Comparison of ENCODE assay signal across 16 cellular contexts in the genomic region with DNA sequence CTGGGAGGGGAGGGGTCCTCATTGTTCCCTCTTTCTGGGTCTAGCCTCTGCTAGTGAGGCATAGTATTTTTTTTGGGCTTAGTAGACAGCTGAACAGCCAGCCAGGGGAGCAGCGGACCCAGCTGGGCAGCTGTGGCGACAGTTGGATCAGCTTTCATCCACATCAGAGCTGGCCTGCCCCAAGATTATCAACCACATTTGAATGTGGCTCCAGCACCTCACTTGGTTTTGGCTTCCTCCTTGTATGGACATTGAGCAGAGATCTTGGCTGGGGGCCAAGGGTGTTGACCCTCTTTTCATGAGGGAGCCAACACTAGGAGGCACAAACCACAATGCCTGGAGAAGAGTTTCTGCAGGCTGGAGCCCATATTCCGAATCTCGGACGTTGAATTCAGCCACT. TPM values are rescaled to one million over a fixed set of nuclear protein-coding genes. Genes with fewer than 3 reads are reported as not detected.
DNase-seq lines count a peak whose midpoint lies in the region; ATAC-seq and TF ChIP-seq lines count a peak whose summit lies in the region.
"Had no signal": no experiment of that assay in that cellular context is flagged by ENCODE, and none has a peak within 500 bp of the region (broad histone marks: within the 10 kb centered on the region; RNA-seq: fewer than 3 reads in every experiment).

No MANE protein-coding gene starts in this region.

- H3K4me3 ChIP-seq in SJCRH30, result no peak overlapping the region
- no peak overlapping the region for H3K4me3 ChIP-seq in fibroblast of lung (replicated peaks in 1 of 4; ENCODE audit: control extremely low read depth in 1 of 4, insufficient read depth in 1 of 4, low read depth in 3 of 4, low read length in 4 of 4)
- H3K4me3 ChIP-seq: lower lobe of right lung had no signal

- H3K27me3 ChIP-seq in SJCRH30 (no peaks in the 10 kb centered on the region), fibroblast of lung (ENCODE audit: control insufficient read depth, insufficient read depth, low read length) (no peaks in the 10 kb centered on the region)

- CTCF ChIA-PET in activated CD4-positive, alpha-beta T cell treated with anti-CD3 and anti-CD28 coated beads for 36 hours (lab: Charles Lee), result interaction anchor here (1.5 kb wide), 1 partner anchor 13 kb away, joined by 6 read pairs; no protein-coding TSS in a partner anchor

- H3K4me3 Mint-ChIP-seq in activated CD4-positive, alpha-beta T cell treated with anti-CD3 and anti-CD28 coated beads for 36 hours, result no peak overlapping the region
- H3K4me3 Mint-ChIP-seq in stimulated activated effector memory CD8-positive, alpha-beta T cell treated with anti-CD3 and anti-CD28 coated beads, Interleukin-12 subunit alpha, Interleukin-12 subunit beta, amount 100 ng/mL, for 72 hours, result no peak overlapping the region
- H3K4me3 Mint-ChIP-seq: WTC11 had no signal

- peaks cover 10% of the 10 kb centered on the region for H3K4me1 Mint-ChIP-seq in activated CD4-positive, alpha-beta T cell treated with anti-CD3 and anti-CD28 coated beads for 36 hours
- peaks cover 37% of the 10 kb centered on the region for H3K4me1 Mint-ChIP-seq in stimulated activated effector memory CD8-positive, alpha-beta T cell treated with anti-CD3 and anti-CD28 coated beads, Interleukin-12 subunit alpha, Interleukin-12 subunit beta, amount 100 ng/mL, for 72 hours

- peak overlapping the region; percentile 24 for H3K27ac Mint-ChIP-seq in activated CD4-positive, alpha-beta T cell treated with anti-CD3 and anti-CD28 coated beads for 36 hours
- peak overlapping the region; percentile 72 for H3K27ac Mint-ChIP-seq in stimulated activated effector memory CD8-positive, alpha-beta T cell treated with anti-CD3 and anti-CD28 coated beads, Interleukin-12 subunit alpha, Interleukin-12 subunit beta, amount 100 ng/mL, for 72 hours
- H3K27ac Mint-ChIP-seq: WTC11 had no signal

- ATAC-seq in activated CD4-positive, alpha-beta T cell treated with anti-CD3 and anti-CD28 coated beads for 36 hours, result no peak
- no peak for ATAC-seq in stimulated activated effector memory CD8-positive, alpha-beta T cell treated with anti-CD3 and anti-CD28 coated beads, Interleukin-12 subunit alpha, Interleukin-12 subunit beta, amount 100 ng/mL, for 72 hours
- ATAC-seq in HG03442 (IDR thresholded peaks at IDR 0.05; ENCODE audit: unreplicated experiment), result no peak
- ATAC-seq: lower lobe of right lung, WTC11 had no signal

- H3K9me3 ChIP-seq in SJCRH30 (replicated peaks), result no peaks in the 10 kb centered on the region
- H3K9me3 ChIP-seq in fibroblast of lung (ENCODE audit: control insufficient read depth, insufficient read depth, low read depth, low read length), result no peaks in the 10 kb centered on the region
- H3K9me3 ChIP-seq: lower lobe of right lung had no signal

- H3K36me3 ChIP-seq in SJCRH30 (no peaks in the 10 kb centered on the region), fibroblast of lung (ENCODE audit: control insufficient read depth, insufficient read depth, low read length) (peaks cover 15% of the 10 kb centered on the region)

- H3K9me3 Mint-ChIP-seq in activated CD4-positive, alpha-beta T cell treated with anti-CD3 and anti-CD28 coated beads for 36 hours (ENCODE audit: low read depth), result no peaks in the 10 kb centered on the region
- H3K9me3 Mint-ChIP-seq in stimulated activated effector memory CD8-positive, alpha-beta T cell treated with anti-CD3 and anti-CD28 coated beads, Interleukin-12 subunit alpha, Interleukin-12 subunit beta, amount 100 ng/mL, for 72 hours, result no peaks in the 10 kb centered on the region
- H3K9me3 Mint-ChIP-seq: WTC11 had no signal

- POLR2A ChIA-PET in activated CD4-positive, alpha-beta T cell treated with anti-CD3 and anti-CD28 coated beads for 36 hours (lab: Charles Lee), result no interaction called here

- DNase-seq in activated CD4-positive, alpha-beta T cell treated with anti-CD3 and anti-CD28 coated beads for 36 hours, result no peak
- no peak for DNase-seq in activated CD4-positive, alpha-beta T cell treated with anti-CD3 and anti-CD28 coated beads for 1 hour
- DNase-seq in SJCRH30, result peak; percentile 90 to 91
- DNase-seq in fibroblast of lung (ENCODE audit: low read depth in 2 of 2), result peak; percentile 49 to 64
- no peak for DNase-seq in stimulated activated effector memory CD8-positive, alpha-beta T cell treated with anti-CD3 and anti-CD28 coated beads, Interleukin-12 subunit alpha, Interleukin-12 subunit beta, amount 100 ng/mL, for 72 hours (ENCODE audit: low spot score in 2 of 2)
- DNase-seq in HT-29 (ENCODE audit: low spot score), result no peak
- no peak for DNase-seq in DMS79 treated with DMSO at 0.1 percent for 48 hours (lab: John Stamatoyannopoulos, UW)
- DNase-seq: activated T-cell treated with anti-CD3 and anti-CD28 coated beads, Interleukin-2, amount 50 U/mL, for 48 hours; central memory CD4-positive, alpha-beta T cell; KBM-7; lower lobe of right lung; NCI-H187 treated with DMSO at 0.1 percent for 48 hours; stimulated activated CD4-positive, alpha-beta T cell treated with anti-CD3 and anti-CD28 coated beads, Interleukin-15, amount 100 ng/mL, for 24 hours had no signal

- no peak for TF ChIP-seq CTCF in fibroblast of lung (conservative IDR thresholded peaks at IDR 0.05 in 1 of 2, IDR thresholded peaks at IDR 0.05 in 1 of 2; ENCODE audit: low read depth in 1 of 2, low read length in 2 of 2)

- H3K9ac ChIP-seq in fibroblast of lung (ENCODE audit: insufficient read depth, low read length), result no peak overlapping the region

- H3K4me2 ChIP-seq in fibroblast of lung (ENCODE audit: extremely low read depth, insufficient read depth, low read length), result no peak overlapping the region

- H3K36me3 Mint-ChIP-seq in activated CD4-positive, alpha-beta T cell treated with anti-CD3 and anti-CD28 coated beads for 36 hours (ENCODE audit: low read depth), result peaks cover 4% of the 10 kb centered on the region
- H3K36me3 Mint-ChIP-seq in stimulated activated effector memory CD8-positive, alpha-beta T cell treated with anti-CD3 and anti-CD28 coated beads, Interleukin-12 subunit alpha, Interleukin-12 subunit beta, amount 100 ng/mL, for 72 hours, result peaks cover 58% of the 10 kb centered on the region
- H3K36me3 Mint-ChIP-seq: WTC11 had no signal

- H4K20me1 ChIP-seq in fibroblast of lung (ENCODE audit: control insufficient read depth, extremely low read depth, insufficient read depth, low read length), result peaks cover 2% of the 10 kb centered on the region

- intact Hi-C loops in activated CD4-positive, alpha-beta T cell treated with anti-CD3 and anti-CD28 coated beads for 36 hours (cut with DNase I, micrococcal nuclease), result no loop called here

- H2AFZ ChIP-seq in fibroblast of lung (ENCODE audit: low read length), result no peak overlapping the region

- no peaks in the 10 kb centered on the region for H3K27me3 Mint-ChIP-seq in activated CD4-positive, alpha-beta T cell treated with anti-CD3 and anti-CD28 coated beads for 36 hours

- H3K79me2 ChIP-seq in fibroblast of lung (ENCODE audit: control insufficient read depth, insufficient read depth, low read length), result peaks cover 7% of the 10 kb centered on the region

- peaks cover 20% of the 10 kb centered on the region for H3K4me1 ChIP-seq in SJCRH30
- peaks cover 12% of the 10 kb centered on the region for H3K4me1 ChIP-seq in fibroblast of lung (ENCODE audit: control insufficient read depth, extremely low read depth, insufficient read depth, low read length)

- H3K27ac ChIP-seq in SJCRH30 (no peak overlapping the region; the same call in 1 of the 2 replicates), fibroblast of lung (ENCODE audit: insufficient read depth, low read length) (no peak overlapping the region)
- H3K27ac ChIP-seq: lower lobe of right lung had no signal

RNA-seq across cellular contexts. Expression of gene WNT4, which starts 25.0 kb away (rescaled TPM):
- not detected for total RNA-seq in activated CD4-positive, alpha-beta T cell treated with anti-CD3 and anti-CD28 coated beads for 36 hours
- 1.1 and 1.2 TPM in 2 replicates for total RNA-seq in SJCRH30 (2014; rRNA removed; shearing (Covaris generic))
- under 0.01 TPM in 1 of 2 replicates, not detected in the other for total RNA-seq in fibroblast of lung
- polyA plus RNA-seq in fibroblast of lung, result not detected in 2 replicates
- 0.03 TPM in 1 of 2 replicates, not detected in the other for polyA plus RNA-seq in fibroblast of lung (2012)
- not detected in 2 replicates for polyA minus RNA-seq in fibroblast of lung (ENCODE audit: low replicate concordance)
- 0.39 and 0.53 TPM in 2 replicates for total RNA-seq in HT-29 (2014; rRNA removed; shearing (Covaris generic))
- polyA plus RNA-seq: AG04450 had no signal

Comparison
In these comparisons a context has a peak if more than half of its experiments do, and no peak if none do; other contexts are left out.
1. DNase-seq: peak in SJCRH30 (2 of 2) and fibroblast of lung (2 of 2); none in activated CD4-positive, alpha-beta T cell treated with anti-CD3 and anti-CD28 coated beads for 36 hours (single experiment), activated CD4-positive, alpha-beta T cell treated with anti-CD3 and anti-CD28 coated beads for 1 hour (single experiment), stimulated activated effector memory CD8-positive, alpha-beta T cell treated with anti-CD3 and anti-CD28 coated beads, Interleukin-12 subunit alpha, Interleukin-12 subunit beta, amount 100 ng/mL, for 72 hours (0 of 2), HT-29 (single experiment) and DMS79 treated with DMSO at 0.1 percent for 48 hours (single experiment).